ENCODE assay signal across 21 cellular contexts in the genomic region with DNA sequence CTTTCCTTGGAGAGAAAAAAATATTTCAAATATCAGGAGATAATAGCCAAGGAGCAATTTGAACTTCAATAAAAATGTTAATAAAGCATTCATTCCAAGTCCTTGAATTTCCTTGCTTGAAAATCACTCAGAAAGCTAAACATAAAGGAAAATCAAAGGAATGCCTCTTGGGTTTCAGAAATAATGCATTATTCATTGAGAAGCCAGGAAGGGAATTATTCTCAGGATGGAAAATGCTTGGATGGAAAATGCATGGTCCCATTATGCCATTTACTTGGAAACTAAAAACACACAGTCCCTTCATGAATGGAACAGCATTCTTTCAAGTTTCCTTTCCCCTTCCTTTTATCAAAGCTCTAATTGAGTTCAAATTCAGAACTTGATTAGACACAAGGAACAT.
"Had no signal": no experiment of that assay in that cellular context is flagged by ENCODE, and none has a peak within 500 bp of the region (broad histone marks: within the 10 kb centered on the region; RNA-seq: fewer than 3 reads in every experiment).

No MANE protein-coding gene starts in this region.

- H3K9me3 ChIP-seq: gastroesophageal sphincter, heart right ventricle, sigmoid colon, spleen, uterus had no signal

- H3K27me3 ChIP-seq: gastroesophageal sphincter, heart right ventricle, sigmoid colon, spleen, uterus had no signal

- ATAC-seq: activated naive CD4-positive, alpha-beta T cell treated with anti-CD3 and anti-CD28 coated beads, Interleukin-2, amount 50 U/mL, for 72 hours; gastroesophageal sphincter; heart right ventricle; naive thymus-derived CD8-positive, alpha-beta T cell; stimulated activated naive B cell treated with anti-CD40 and anti-IgM and Interleukin-4, amounts not matched to agents 10 μg/mL and 1 μg/mL and 100 μg/mL, for 72 hours had no signal

- H3K4me1 ChIP-seq: sigmoid colon, uterus had no signal

- H3K36me3 Mint-ChIP-seq: activated naive CD4-positive, alpha-beta T cell treated with anti-CD3 and anti-CD28 coated beads, Interleukin-2, amount 50 U/mL, for 72 hours; immature natural killer cell; naive thymus-derived CD8-positive, alpha-beta T cell had no signal

- H3K4me3 ChIP-seq: gastroesophageal sphincter, heart right ventricle, sigmoid colon, spleen, uterus had no signal

- DNase-seq: activated CD4-positive, alpha-beta T cell treated with anti-CD3 and anti-CD28 coated beads for 1 hour; activated CD4-positive, alpha-beta T cell treated with anti-CD3 and anti-CD28 coated beads, Interleukin-2, amount 50 U/mL, for 4 hours; activated gamma-delta T cell treated with Interleukin-2 at 50 U/mL for 16 hours; central memory CD4-positive, alpha-beta T cell; heart right ventricle; immature natural killer cell; kidney glomerular epithelial cell; naive thymus-derived CD8-positive, alpha-beta T cell; nucleus accumbens; posterior cingulate gyrus; sigmoid colon; spleen; stimulated activated naive B cell treated with anti-CD40 and anti-IgM and Interleukin-4, amounts not matched to agents 10 μg/mL and 1 μg/mL and 100 μg/mL, for 72 hours; SW 1271; T-helper 2 cell; uterus had no signal

- FAIRE-seq: colon had no signal

- H3K4me3 Mint-ChIP-seq: activated T-helper 1 cell treated with anti-CD3 and anti-CD28 coated beads, Interleukin-12 subunit alpha, Interleukin-12 subunit beta, Interleukin-2, Interleukin-4 antibody, amounts not matched to agents 30 ng/mL and 10 ng/mL and 1 ng/mL, durations not matched to agents 14 hours and 24 hours and 36 hours; immature natural killer cell; naive thymus-derived CD8-positive, alpha-beta T cell; stimulated activated naive B cell treated with anti-CD40 and anti-IgM and Interleukin-4, amounts not matched to agents 10 μg/mL and 1 μg/mL and 100 μg/mL, for 72 hours had no signal

- H3K27ac ChIP-seq: spleen, uterus, VCaP had no signal

- H3K36me3 ChIP-seq: gastroesophageal sphincter, heart right ventricle, sigmoid colon, spleen, uterus had no signal

- H3K9me3 Mint-ChIP-seq: activated T-helper 1 cell treated with anti-CD3 and anti-CD28 coated beads, Interleukin-12 subunit alpha, Interleukin-12 subunit beta, Interleukin-2, Interleukin-4 antibody, amounts not matched to agents 30 ng/mL and 10 ng/mL and 1 ng/mL, durations not matched to agents 14 hours and 24 hours and 36 hours; stimulated activated naive B cell treated with anti-CD40 and anti-IgM and Interleukin-4, amounts not matched to agents 10 μg/mL and 1 μg/mL and 100 μg/mL, for 72 hours had no signal

- H3K27ac Mint-ChIP-seq: activated naive CD4-positive, alpha-beta T cell treated with anti-CD3 and anti-CD28 coated beads, Interleukin-2, amount 50 U/mL, for 72 hours; activated T-helper 1 cell treated with anti-CD3 and anti-CD28 coated beads, Interleukin-12 subunit alpha, Interleukin-12 subunit beta, Interleukin-2, Interleukin-4 antibody, amounts not matched to agents 30 ng/mL and 10 ng/mL and 1 ng/mL, durations not matched to agents 14 hours and 24 hours and 36 hours; immature natural killer cell; naive thymus-derived CD8-positive, alpha-beta T cell; stimulated activated naive B cell treated with anti-CD40 and anti-IgM and Interleukin-4, amounts not matched to agents 10 μg/mL and 1 μg/mL and 100 μg/mL, for 72 hours had no signal
